In genomic region chr18:24268784-24269550, GRCh38 we compare ENCODE assay signal across 19 cellular contexts.
DNase-seq lines count a peak whose midpoint lies in the region; ATAC-seq, FAIRE-seq and TF ChIP-seq lines count a peak whose summit lies in the region.
"Had no signal": no experiment of that assay in that cellular context is flagged by ENCODE, and none has a peak within 500 bp of the region (broad histone marks: within the 10 kb centered on the region; RNA-seq: fewer than 3 reads in every experiment).

No MANE protein-coding gene starts in this region.

- DNase-seq in NCI-H524 (lab: John Stamatoyannopoulos, UW) = peak; percentile 18 to 72
- DNase-seq in NCI-H524 treated with DMSO at 0.1 percent for 48 hours (lab: John Stamatoyannopoulos, UW) = no peak
- no peak for DNase-seq in astrocyte (ENCODE audit: low read depth)
- DNase-seq in left colon = no peak
- peak; percentile 16 for DNase-seq in transverse colon
- DNase-seq in immature natural killer cell = no peak
- DNase-seq in cerebellar cortex (ENCODE audit: low spot score) = no peak
- DNase-seq: activated naive CD8-positive, alpha-beta T cell treated with anti-CD3 and anti-CD28 coated beads for 36 hours; activated T-cell treated with anti-CD3 and anti-CD28 coated beads, Interleukin-2, amount 50 U/mL, for 72 hours; BE2C; cerebellar nuclear complex; DMS 273 treated with DMSO at 0.1 percent for 48 hours; foreskin melanocyte; NCI-H1436 treated with DMSO at 0.1 percent for 48 hours; testis had no signal

- WGBS in transverse colon (ENCODE audit: low coverage in 1 of 2), 2 donors = 71 to 77% methylated on average over 10 of the region's 10 CpGs

- peaks cover 5% of the 10 kb centered on the region for H4K20me1 ChIP-seq in astrocyte (ENCODE audit: insufficient read depth, low read length)

- no peak overlapping the region for H3K4me3 ChIP-seq in astrocyte (ENCODE audit: insufficient read depth, low read depth, low read length)
- peak overlapping the region in 1 of 4 donors; percentile 16 for H3K4me3 ChIP-seq in transverse colon
- H3K4me3 ChIP-seq: GM23248, testis had no signal

- H3K36me3 ChIP-seq in astrocyte (ENCODE audit: insufficient read depth, low read length) (no peaks in the 10 kb centered on the region), transverse colon (no peaks in the 10 kb centered on the region)
- H3K36me3 ChIP-seq: BE2C, right atrium auricular region had no signal

- no peak overlapping the region for H3K9ac ChIP-seq in astrocyte (ENCODE audit: low read length)
- H3K9ac ChIP-seq: GM23248 had no signal

- intact Hi-C loops in left colon (cut with DNase I, micrococcal nuclease) = no loop called here
- intact Hi-C loops in transverse colon (cut with DNase I; ENCODE audit: low total_unique reads) = no loop called here

- TF ChIP-seq EP300 in transverse colon (IDR thresholded peaks at IDR 0.05; ENCODE audit: low read depth) = no peak

- no peak overlapping the region for H3K27ac ChIP-seq in astrocyte (ENCODE audit: low read depth, low read length)
- peak overlapping the region; percentile 4 to 88 (median 28) for H3K27ac ChIP-seq in transverse colon
- H3K27ac ChIP-seq: 22Rv1, GM23248, testis had no signal

- H3K27me3 ChIP-seq in astrocyte (ENCODE audit: insufficient read depth, low read length) (no peaks in the 10 kb centered on the region), transverse colon (no peaks in the 10 kb centered on the region)
- H3K27me3 ChIP-seq: BE2C, right atrium auricular region, testis had no signal

- no peak for TF ChIP-seq POLR2A in transverse colon (IDR thresholded peaks at IDR 0.05)

- no peak overlapping the region for H3K27ac Mint-ChIP-seq in astrocyte (ENCODE audit: unreplicated experiment)
- no peak overlapping the region for H3K27ac Mint-ChIP-seq in immature natural killer cell
- H3K27ac Mint-ChIP-seq: activated naive CD8-positive, alpha-beta T cell treated with anti-CD3 and anti-CD28 coated beads for 36 hours; activated T-cell treated with anti-CD3 and anti-CD28 coated beads, Interleukin-2, amount 50 U/mL, for 72 hours had no signal

- no peak overlapping the region for H3K4me2 ChIP-seq in astrocyte (ENCODE audit: low read length)

- H3K4me1 Mint-ChIP-seq in astrocyte (ENCODE audit: low read depth, unreplicated experiment) (no peaks in the 10 kb centered on the region), immature natural killer cell (peaks cover 3 to 5% of the 10 kb centered on the region in 2 donors)

- peak; percentile 9 for FAIRE-seq in astrocyte (lab: Jason Lieb, UNC)

- in situ Hi-C loops in transverse colon (cut with MboI; ENCODE audit: low pct_ligation_motif_present in 1 of 4, low pct_unique_long_range_greater_than_20kb in 1 of 4, low sequenced_read_pairs in 3 of 4) = no loop called here

- H3K36me3 Mint-ChIP-seq in astrocyte (ENCODE audit: low read depth, unreplicated experiment) = peaks cover 2% of the 10 kb centered on the region
- no peaks in the 10 kb centered on the region for H3K36me3 Mint-ChIP-seq in immature natural killer cell
- H3K36me3 Mint-ChIP-seq: activated naive CD8-positive, alpha-beta T cell treated with anti-CD3 and anti-CD28 coated beads for 36 hours had no signal

- peak; percentile 20 for ATAC-seq in left colon
- ATAC-seq in GM18511 (IDR thresholded peaks at IDR 0.05; ENCODE audit: unreplicated experiment) = no peak
- ATAC-seq: activated T-cell treated with anti-CD3 and anti-CD28 coated beads, Interleukin-2, amount 50 U/mL, for 72 hours had no signal

- no peaks in the 10 kb centered on the region for H3K9me3 Mint-ChIP-seq in astrocyte (ENCODE audit: unreplicated experiment)
- H3K9me3 Mint-ChIP-seq in immature natural killer cell = peaks cover 0 to 1% (median 0%) of the 10 kb centered on the region in 6 donors

- TF ChIP-seq CTCF in astrocyte (IDR thresholded peaks at IDR 0.05; ENCODE audit: insufficient read depth, low read depth, low read length) (no peak), transverse colon (IDR thresholded peaks at IDR 0.05) (no peak)

- peaks cover 34% of the 10 kb centered on the region for H3K79me2 ChIP-seq in astrocyte (ENCODE audit: insufficient read depth, low read length)

- H3K4me1 ChIP-seq in astrocyte (ENCODE audit: insufficient read depth, low read length) = peaks cover 10% of the 10 kb centered on the region
- peaks cover 21 to 46% (median 32%) of the 10 kb centered on the region in 4 donors for H3K4me1 ChIP-seq in transverse colon
- H3K4me1 ChIP-seq: BE2C had no signal

- H3K27me3 Mint-ChIP-seq in astrocyte (ENCODE audit: low read depth, unreplicated experiment) = no peaks in the 10 kb centered on the region
- peaks cover 2 to 32% (median 8%) of the 10 kb centered on the region in 3 donors for H3K27me3 Mint-ChIP-seq in immature natural killer cell (ENCODE audit: low read depth in 3 of 3)

- H3K9me3 ChIP-seq in astrocyte (ENCODE audit: insufficient read depth, low read depth, low read length) (no peaks in the 10 kb centered on the region), transverse colon (no peaks in the 10 kb centered on the region)
- H3K9me3 ChIP-seq: BE2C, testis had no signal

- H3K4me3 Mint-ChIP-seq in astrocyte (ENCODE audit: unreplicated experiment) (no peak overlapping the region), immature natural killer cell (no peak overlapping the region)
- H3K4me3 Mint-ChIP-seq: activated naive CD8-positive, alpha-beta T cell treated with anti-CD3 and anti-CD28 coated beads for 36 hours; activated T-cell treated with anti-CD3 and anti-CD28 coated beads, Interleukin-2, amount 50 U/mL, for 72 hours had no signal

- no peak overlapping the region for H2AFZ ChIP-seq in astrocyte (ENCODE audit: low read depth, low read length)
- H2AFZ ChIP-seq: GM23248 had no signal

Comparison
In these comparisons a context has a peak if more than half of its experiments do, and no peak if none do; other contexts are left out.
1. DNase-seq: peak in NCI-H524 (2 of 2) and transverse colon (single experiment); none in NCI-H524 treated with DMSO at 0.1 percent for 48 hours (single experiment), astrocyte (single experiment), left colon (0 of 2), immature natural killer cell (0 of 3) and cerebellar cortex (single experiment).